In the genomic region with DNA sequence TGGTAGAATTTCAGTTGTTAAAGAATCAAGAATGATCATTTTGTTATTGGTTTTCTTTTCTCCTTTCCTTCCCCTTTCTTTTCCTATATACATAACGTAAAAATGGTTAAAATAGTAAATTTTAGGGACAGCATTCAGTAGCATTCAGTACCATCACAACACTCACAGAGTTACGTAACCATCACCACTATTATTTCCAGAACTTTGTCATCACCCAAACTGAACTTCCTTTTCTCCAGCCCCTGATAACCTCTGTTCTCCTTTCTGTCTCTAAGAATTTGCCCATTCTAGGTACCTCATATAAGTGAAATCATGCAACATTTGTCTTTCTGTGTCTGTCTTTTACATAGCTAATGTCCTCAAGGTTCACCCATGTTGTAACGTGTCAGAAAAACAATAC, we compare ENCODE assay signal across 12 cellular contexts.
DNase-seq lines count a peak whose midpoint lies in the region; ATAC-seq, FAIRE-seq and TF ChIP-seq lines count a peak whose summit lies in the region.
"Had no signal": no experiment of that assay in that cellular context is flagged by ENCODE, and none has a peak within 500 bp of the region (broad histone marks: within the 10 kb centered on the region; RNA-seq: fewer than 3 reads in every experiment).

No MANE protein-coding gene starts in this region.

- H3K79me2 ChIP-seq in HepG2 (ENCODE audit: insufficient read depth, low read length), result no peaks in the 10 kb centered on the region

- 83% methylated on average over 3 of the region's 3 CpGs for WGBS in liver
- 97% methylated on average over 3 of the region's 3 CpGs for WGBS in HepG2 (ENCODE audit: low lambda C conversion rate)
- WGBS in esophagus squamous epithelium, 2 donors, result 73 to 80% methylated on average over 3 of the region's 3 CpGs

- H3K27me3 ChIP-seq in liver (ENCODE audit: control insufficient read depth in 4 of 4, insufficient read depth in 4 of 4, low read length in 3 of 4) (no peaks in the 10 kb centered on the region), HepG2 (ENCODE audit: control insufficient read depth in 1 of 2, insufficient read depth in 2 of 2, low read length in 2 of 2) (no peaks in the 10 kb centered on the region), esophagus squamous epithelium (no peaks in the 10 kb centered on the region)

- H3K27ac Mint-ChIP-seq in naive thymus-derived CD8-positive, alpha-beta T cell, result peak overlapping the region in 7 of 10 donors; percentile 3 to 68 (median 29)

- intact Hi-C loops in HepG2 (cut with micrococcal nuclease; ENCODE audit: unreplicated experiment) (no loop called here), esophagus squamous epithelium (cut with DNase I) (no loop called here)

- POLR2A ChIA-PET in HepG2 (lab: Yijun Ruan, JAX), result no interaction called here
- POLR2A ChIA-PET in naive thymus-derived CD8-positive, alpha-beta T cell (lab: Charles Lee), result interaction anchor here (1.2 kb wide), 1 partner anchor 17 kb away, joined by 3 read pairs; no protein-coding TSS in a partner anchor

- H3K9me3 ChIP-seq in liver (ENCODE audit: control insufficient read depth in 4 of 4, low read length in 3 of 4) (no peaks in the 10 kb centered on the region), HepG2 (ENCODE audit: low read length) (no peaks in the 10 kb centered on the region), esophagus squamous epithelium (no peaks in the 10 kb centered on the region)

- no peak for FAIRE-seq in HepG2 (lab: Jason Lieb, UNC)
- FAIRE-seq: keratinocyte had no signal

- no peaks in the 10 kb centered on the region for H3K27me3 Mint-ChIP-seq in naive thymus-derived CD8-positive, alpha-beta T cell

- H4K20me1 ChIP-seq in HepG2 (ENCODE audit: insufficient read depth, low read length), result no peaks in the 10 kb centered on the region

- H3K36me3 Mint-ChIP-seq in naive thymus-derived CD8-positive, alpha-beta T cell, result peaks cover 0 to 48% (median 5%) of the 10 kb centered on the region in 3 donors

- H3K9ac ChIP-seq in liver (ENCODE audit: low read depth in 1 of 2, low read length in 2 of 2) (no peak overlapping the region), HepG2 (ENCODE audit: insufficient read depth, low read depth, low read length) (no peak overlapping the region)

- in situ Hi-C loops in HepG2 (cut with HindIII; ENCODE audit: extremely low pct_ligation_motif_present, low pct_unique_long_range_greater_than_20kb), result no loop called here

- H3K27ac ChIP-seq in liver (ENCODE audit: low read depth in 1 of 2, low read length in 2 of 2) (peak overlapping the region; percentile 2 to 4), HepG2 (ENCODE audit: extremely low read length, insufficient read depth, low read length) (no peak overlapping the region), esophagus squamous epithelium (peak overlapping the region; percentile 57 to 84 (median 78))

- no peaks in the 10 kb centered on the region for H3K9me3 Mint-ChIP-seq in naive thymus-derived CD8-positive, alpha-beta T cell

- H3K4me3 ChIP-seq in liver (ENCODE audit: low read depth in 1 of 3, low read length in 3 of 3), result no peak overlapping the region
- no peak overlapping the region for H3K4me3 ChIP-seq in HepG2 (replicated peaks in 1 of 3; ENCODE audit: insufficient read depth in 1 of 3, low read depth in 2 of 3, low read length in 3 of 3)
- H3K4me3 ChIP-seq in esophagus squamous epithelium, result peak overlapping the region in 1 of 4 donors; percentile 18

- TF ChIP-seq POLR2A in HepG2 (IDR thresholded peaks at IDR 0.05; ENCODE audit: insufficient read depth in 1 of 2, low read depth in 2 of 2, low read length in 2 of 2) (no peak), esophagus squamous epithelium (IDR thresholded peaks at IDR 0.05) (no peak)

- TF ChIP-seq RAD21 in liver (IDR thresholded peaks at IDR 0.05) (no peak), HepG2 (CRISPR knock-in tag; IDR thresholded peaks at IDR 0.05) (no peak)

- no peak for TF ChIP-seq EP300 in HepG2 (IDR thresholded peaks at IDR 0.05; ENCODE audit: low read depth in 2 of 2, low read length in 2 of 2)
- no peak for TF ChIP-seq EP300 in HepG2 (CRISPR knock-in tag; IDR thresholded peaks at IDR 0.05; ENCODE audit: borderline replicate concordance)

- CTCF ChIA-PET in HepG2 (lab: Yijun Ruan, JAX; ENCODE audit: low intra/inter-chr PET ratio, low total read pairs), result no interaction called here

- peaks cover 0 to 3% (median 0%) of the 10 kb centered on the region in 4 donors for H3K36me3 ChIP-seq in liver (ENCODE audit: control insufficient read depth in 4 of 4, insufficient read depth in 3 of 4, low read depth in 1 of 4, low read length in 3 of 4)
- H3K36me3 ChIP-seq in HepG2 (replicated peaks in 1 of 2; ENCODE audit: control insufficient read depth in 1 of 2, insufficient read depth in 2 of 2, low read length in 2 of 2), result peaks cover 0 to 15% of the 10 kb centered on the region in 2 experiments
- H3K36me3 ChIP-seq in esophagus squamous epithelium, result peaks cover 0 to 22% (median 0%) of the 10 kb centered on the region in 3 donors

- no TSS peak for BruUV-seq in HepG2 (replicated peaks; lab: Mats Ljungman, UMichigan)

- no peak for TF ChIP-seq CTCF in liver (IDR thresholded peaks at IDR 0.05; ENCODE audit: low read depth, low read length, missing input control)
- no peak for TF ChIP-seq CTCF in HepG2 (CRISPR knock-in tag; IDR thresholded peaks at IDR 0.05)
- no peak for TF ChIP-seq CTCF in esophagus squamous epithelium (IDR thresholded peaks at IDR 0.05)

- ATAC-seq in HepG2, result no peak
- no peak for ATAC-seq in naive thymus-derived CD8-positive, alpha-beta T cell

- H3K4me1 ChIP-seq in liver (ENCODE audit: control insufficient read depth in 4 of 4, insufficient read depth in 4 of 4, low read length in 3 of 4) (no peaks in the 10 kb centered on the region), HepG2 (ENCODE audit: insufficient read depth, low read length) (no peaks in the 10 kb centered on the region), esophagus squamous epithelium (peaks cover 25 to 54% (median 29%) of the 10 kb centered on the region in 3 donors)

- H2AFZ ChIP-seq in HepG2 (ENCODE audit: low read length), result no peak overlapping the region

- peak overlapping the region in 1 of 10 donors; percentile 6 for H3K4me3 Mint-ChIP-seq in naive thymus-derived CD8-positive, alpha-beta T cell

- DNase-seq in HepG2 (ENCODE audit: low spot score) (no peak), esophagus squamous epithelium (lab: John Stamatoyannopoulos, UW) (no peak), NCI-H526 (lab: John Stamatoyannopoulos, UW) (no peak), NCI-H1092 treated with DMSO at 0.1 percent for 48 hours (lab: John Stamatoyannopoulos, UW) (no peak), NCI-H1694 treated with DMSO at 0.1 percent for 48 hours (lab: John Stamatoyannopoulos, UW) (no peak)
- no peak for DNase-seq in naive thymus-derived CD8-positive, alpha-beta T cell
- DNase-seq in stimulated activated CD8-positive, alpha-beta memory T cell treated with anti-CD3 and anti-CD28 coated beads, Interleukin-4, amount 100 ng/mL, for 48 hours, result no peak
- DNase-seq: activated CD4-positive, alpha-beta T cell treated with anti-CD3 and anti-CD28 coated beads for 4 hours; nucleus accumbens; stimulated activated CD4-positive, alpha-beta T cell treated with anti-CD3 and anti-CD28 coated beads, Interleukin-4, amount 100 ng/mL, for 1 hour had no signal

- no peak overlapping the region for H3K4me2 ChIP-seq in HepG2 (ENCODE audit: low read depth, low read length)

- peaks cover 39 to 69% (median 60%) of the 10 kb centered on the region in 4 donors for H3K4me1 Mint-ChIP-seq in naive thymus-derived CD8-positive, alpha-beta T cell

TF ChIP-seq in liver, 16 proteins besides CTCF, POLR2A, EP300 and RAD21:
- TF ChIP-seq SP1 (IDR thresholded peaks at IDR 0.05), result no peak
- TF ChIP-seq, protein P1, sequence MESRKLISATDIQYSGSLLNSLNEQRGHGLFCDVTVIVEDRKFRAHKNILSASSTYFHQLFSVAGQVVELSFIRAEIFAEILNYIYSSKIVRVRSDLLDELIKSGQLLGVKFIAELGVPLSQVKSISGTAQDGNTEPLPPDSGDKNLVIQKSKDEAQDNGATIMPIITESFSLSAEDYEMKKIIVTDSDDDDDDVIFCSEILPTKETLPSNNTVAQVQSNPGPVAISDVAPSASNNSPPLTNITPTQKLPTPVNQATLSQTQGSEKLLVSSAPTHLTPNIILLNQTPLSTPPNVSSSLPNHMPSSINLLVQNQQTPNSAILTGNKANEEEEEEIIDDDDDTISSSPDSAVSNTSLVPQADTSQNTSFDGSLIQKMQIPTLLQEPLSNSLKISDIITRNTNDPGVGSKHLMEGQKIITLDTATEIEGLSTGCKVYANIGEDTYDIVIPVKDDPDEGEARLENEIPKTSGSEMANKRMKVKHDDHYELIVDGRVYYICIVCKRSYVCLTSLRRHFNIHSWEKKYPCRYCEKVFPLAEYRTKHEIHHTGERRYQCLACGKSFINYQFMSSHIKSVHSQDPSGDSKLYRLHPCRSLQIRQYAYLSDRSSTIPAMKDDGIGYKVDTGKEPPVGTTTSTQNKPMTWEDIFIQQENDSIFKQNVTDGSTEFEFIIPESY (IDR thresholded peaks at IDR 0.05), result no peak
TF ChIP-seq in liver: peak in this region for 0.

TF ChIP-seq in HepG2, 621 proteins besides CTCF, POLR2A, EP300 and RAD21:
- no peak for TF ChIP-seq MEIS1 (CRISPR knock-in tag; IDR thresholded peaks at IDR 0.05; ENCODE audit: borderline replicate concordance)
- TF ChIP-seq, protein P2, sequence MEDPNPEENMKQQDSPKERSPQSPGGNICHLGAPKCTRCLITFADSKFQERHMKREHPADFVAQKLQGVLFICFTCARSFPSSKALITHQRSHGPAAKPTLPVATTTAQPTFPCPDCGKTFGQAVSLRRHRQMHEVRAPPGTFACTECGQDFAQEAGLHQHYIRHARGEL (CRISPR knock-in tag; IDR thresholded peaks at IDR 0.05), result no peak
- no peak for TF ChIP-seq ETV6 (CRISPR knock-in tag; conservative IDR thresholded peaks at IDR 0.05)
- no peak for TF ChIP-seq ZNF468 (CRISPR knock-in tag; IDR thresholded peaks at IDR 0.05)
- no peak for TF ChIP-seq JUNB (CRISPR knock-in tag; IDR thresholded peaks at IDR 0.05; ENCODE audit: borderline replicate concordance)
